1 cellular context compared by ENCODE assay signal in the genomic region with DNA sequence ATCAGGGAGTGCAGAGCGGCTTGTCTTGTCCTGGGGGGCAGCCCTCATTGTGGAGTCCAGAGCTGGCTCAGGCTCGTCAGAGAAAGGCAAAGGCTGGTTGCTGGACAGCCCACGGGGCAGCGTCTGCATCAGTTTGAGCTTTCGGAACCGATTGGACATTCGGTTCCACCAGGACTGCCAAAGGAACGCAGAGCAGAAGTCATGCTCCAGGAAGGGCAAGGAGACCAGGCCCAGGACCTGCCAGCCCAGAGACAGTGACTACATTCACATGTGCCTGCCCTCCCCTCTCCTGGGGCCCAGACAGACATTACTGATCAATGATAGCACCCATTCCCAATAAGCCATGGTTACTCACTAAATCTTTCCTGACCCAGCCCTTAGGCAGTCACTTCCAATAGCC.
TF ChIP-seq lines count a peak whose summit lies in the region.

No MANE protein-coding gene starts in this region.

TF ChIP-seq in HepG2, 621 proteins besides CTCF, POLR2A, EP300 and RAD21:
- TF ChIP-seq HDAC6 (IDR thresholded peaks at IDR 0.05; ENCODE audit: low read depth, low read length), result no peak
- 0 out of 2 replicates have a peak, but pooled peaks have one; percentile 0 for TF ChIP-seq ZFX (CRISPR knock-in tag; IDR thresholded peaks at IDR 0.05; ENCODE audit: low read depth)
